Comparison of ENCODE assay signal across 9 cellular contexts in the genomic region with DNA sequence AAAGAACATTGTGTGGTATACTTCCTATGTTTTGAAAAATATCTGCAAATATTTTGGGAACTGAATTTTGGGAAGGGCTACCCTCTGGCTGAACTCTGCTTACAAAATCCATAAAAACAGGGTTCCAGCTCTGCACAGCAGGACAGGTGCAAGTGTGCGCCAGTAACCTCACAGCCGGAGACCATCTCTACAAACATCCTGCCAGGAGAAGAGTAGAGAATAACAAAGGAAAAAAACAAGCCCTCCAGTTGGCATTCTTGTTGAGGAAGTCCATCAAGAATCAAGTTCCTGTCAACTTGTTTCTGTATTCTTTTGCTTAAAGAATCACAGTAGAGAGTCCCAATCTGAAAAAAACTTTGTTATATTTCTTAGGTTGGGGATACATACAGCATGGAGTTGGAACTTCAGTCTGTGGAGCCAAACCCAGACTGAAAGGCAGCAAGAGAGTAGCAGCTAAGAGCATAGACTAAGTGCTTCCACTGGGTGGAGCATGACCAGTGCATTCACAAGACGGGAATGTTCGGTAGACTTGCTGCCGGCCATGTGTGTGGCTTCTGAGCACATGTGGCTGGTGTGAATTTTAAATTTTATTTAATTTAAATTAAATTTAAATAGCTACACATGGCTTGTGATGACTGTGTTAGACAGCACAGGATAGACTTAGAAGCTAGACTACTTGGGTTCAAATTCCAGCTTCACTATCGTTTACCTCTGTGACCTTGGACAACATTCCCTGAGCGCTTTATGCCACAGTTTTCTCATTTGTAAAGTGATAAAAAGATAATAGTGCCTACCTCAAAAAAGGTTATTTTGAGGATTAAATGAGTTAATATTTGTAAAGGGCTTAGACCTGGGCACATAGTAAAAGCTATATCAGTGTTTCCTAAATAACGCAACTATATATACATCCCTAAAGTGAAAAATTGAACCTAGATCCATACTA. TPM values are rescaled to one million over a fixed set of nuclear protein-coding genes. Genes with fewer than 3 reads are reported as not detected.
DNase-seq lines count a peak whose midpoint lies in the region; ATAC-seq and TF ChIP-seq lines count a peak whose summit lies in the region.
"Had no signal": no experiment of that assay in that cellular context is flagged by ENCODE, and none has a peak within 500 bp of the region (broad histone marks: within the 10 kb centered on the region; RNA-seq: fewer than 3 reads in every experiment).

No MANE protein-coding gene starts in this region.

- H3K27ac ChIP-seq in OCI-LY1 (ENCODE audit: low read depth, low read length, poor library complexity, severe bottlenecking): no peak overlapping the region

- no peaks in the 10 kb centered on the region for H3K79me2 ChIP-seq in OCI-LY1 (ENCODE audit: insufficient read depth, low read length)

- no peaks in the 10 kb centered on the region for H3K36me3 ChIP-seq in OCI-LY1 (ENCODE audit: insufficient read depth, low read length)

- H3F3A ChIP-seq in OCI-LY1 (ENCODE audit: insufficient read depth, low read length): no peaks in the 10 kb centered on the region

- peak; percentile 27; the same call in 2 of the 3 replicates for TF ChIP-seq CTCF in GM12872 (IDR thresholded peaks at IDR 0.05; ENCODE audit: insufficient read depth, low read depth, low read length)
- TF ChIP-seq CTCF in OCI-LY1 (IDR thresholded peaks at IDR 0.05; ENCODE audit: low read length): peak; percentile 36
- peak; percentile 55 for TF ChIP-seq CTCF in fibroblast of the aortic adventitia (IDR thresholded peaks at IDR 0.05; ENCODE audit: insufficient read depth, low read length)

- H4K20me1 ChIP-seq in OCI-LY1 (ENCODE audit: insufficient read depth, low read length): no peaks in the 10 kb centered on the region

- H3K9ac ChIP-seq in OCI-LY1 (ENCODE audit: low read length): no peak overlapping the region

- peak; percentile 65 for DNase-seq in fibroblast of the aortic adventitia (ENCODE audit: low read depth)
- DNase-seq in pulmonary artery endothelial cell (ENCODE audit: low read depth, low spot score): peak; percentile 48
- DNase-seq in activated naive CD4-positive, alpha-beta T cell (lab: John Stamatoyannopoulos, UW): no peak
- DNase-seq in HPDE6-E6E7 (ENCODE audit: extremely low spot score): no peak
- no peak for DNase-seq in activated CD4-positive, alpha-beta T cell treated with anti-CD3 and anti-CD28 coated beads, Interleukin-2, amount 50 U/mL, for 4 hours
- DNase-seq: activated CD4-positive, alpha-beta T cell treated with anti-CD3 and anti-CD28 coated beads for 1 hour had no signal

- H3K27me3 ChIP-seq in OCI-LY1 (ENCODE audit: insufficient read depth, low read length): no peaks in the 10 kb centered on the region

- no peaks in the 10 kb centered on the region for H3K9me2 ChIP-seq in OCI-LY1 (ENCODE audit: low read depth, low read length)

- no peak overlapping the region for H2AFZ ChIP-seq in OCI-LY1 (ENCODE audit: low read length)

- ATAC-seq in GM21529 (IDR thresholded peaks at IDR 0.05; ENCODE audit: unreplicated experiment): no peak

- H3K4me2 ChIP-seq in OCI-LY1 (ENCODE audit: low read length): no peak overlapping the region

- no peaks in the 10 kb centered on the region for H3K9me3 ChIP-seq in OCI-LY1 (ENCODE audit: low read length)

- H3K4me3 ChIP-seq in OCI-LY1 (ENCODE audit: low read depth, low read length, poor library complexity, severe bottlenecking): no peak overlapping the region
- no peak overlapping the region for H3K4me3 ChIP-seq in fibroblast of the aortic adventitia (ENCODE audit: low read depth, low read length)

- peaks cover 41% of the 10 kb centered on the region for H3K4me1 ChIP-seq in OCI-LY1 (ENCODE audit: insufficient read depth, low read length, severe bottlenecking)

RNA-seq across cellular contexts. Expression of a gene that starts 41.9 kb away (rescaled TPM):
- total RNA-seq in fibroblast of the aortic adventitia (ENCODE audit: low replicate concordance) (254 and 293 TPM in 2 replicates), pulmonary artery endothelial cell (339 and 445 TPM in 2 replicates)

Comparison
In these comparisons a context has a peak if more than half of its experiments do, and no peak if none do; other contexts are left out.
1. DNase-seq: peak in fibroblast of the aortic adventitia (single experiment) and pulmonary artery endothelial cell (single experiment); none in activated naive CD4-positive, alpha-beta T cell (0 of 4), HPDE6-E6E7 (single experiment) and activated CD4-positive, alpha-beta T cell treated with anti-CD3 and anti-CD28 coated beads, Interleukin-2, amount 50 U/mL, for 4 hours (0 of 2).
2. Peak in every context shown above with its lines, with median percentiles within 50 percentile points of each other: CTCF ChIP-seq.